Comparison of ENCODE assay signal across 35 cellular contexts in genomic region chr5:14914193-14914592, GRCh38.
"Had no signal": no experiment of that assay in that cellular context is flagged by ENCODE, and none has a peak within 500 bp of the region (broad histone marks: within the 10 kb centered on the region; RNA-seq: fewer than 3 reads in every experiment).

No MANE protein-coding gene starts in this region.

- H3K4me3 ChIP-seq: body of pancreas, cardiac muscle cell, coronary artery, dorsolateral prefrontal cortex, gastroesophageal sphincter, hepatocyte, pancreas, prostate gland, thyroid gland, upper lobe of right lung had no signal

- H3K4me2 ChIP-seq: hepatocyte had no signal

- H3K27me3 ChIP-seq: body of pancreas, cardiac muscle cell, gastroesophageal sphincter, hepatocyte, pancreas, thyroid gland, upper lobe of right lung had no signal

- H3K4me1 ChIP-seq: body of pancreas, gastroesophageal sphincter, pancreas, prostate gland, thyroid gland, upper lobe of right lung had no signal

- H3K79me2 ChIP-seq: hepatocyte had no signal

- H3K27ac ChIP-seq: body of pancreas, cardiac muscle cell, coronary artery, dorsolateral prefrontal cortex, gastroesophageal sphincter, hepatocyte, pancreas, prostate gland, thyroid gland, upper lobe of right lung, WERI-Rb-1 had no signal

- H3K9me3 ChIP-seq: body of pancreas, gastroesophageal sphincter, pancreas, prostate gland, thyroid gland, upper lobe of right lung had no signal

- H2AFZ ChIP-seq: hepatocyte had no signal

- DNase-seq: activated CD4-positive, alpha-beta memory T cell treated with anti-CD3 and anti-CD28 coated beads for 36 hours; activated CD4-positive, alpha-beta T cell treated with anti-CD3 and anti-CD28 coated beads, Interleukin-2, amount 10 ng/mL, durations not matched to agents 24 days and 14 days; activated CD4-positive, CD25-positive, alpha-beta regulatory T cell treated with anti-CD3 and anti-CD28 coated beads, Interleukin-2, amount 50 U/mL, for 72 hours; activated CD8-positive, alpha-beta memory T cell treated with anti-CD3 and anti-CD28 coated beads, Interleukin-2, amount 10 ng/mL, durations not matched to agents 7 days and 5 days; activated T-cell treated with anti-CD3 and anti-CD28 coated beads, Interleukin-2, amount 50 U/mL, for 48 hours; anterior cingulate cortex; body of pancreas; cerebellar nuclear complex; dorsolateral prefrontal cortex; effector memory CD8-positive, alpha-beta T cell; islet precursor cell; left cardiac atrium; left ventricle myocardium superior; midbrain; naive thymus-derived CD4-positive, alpha-beta T cell; pancreas; retina; small intestine; stimulated activated CD4-positive, alpha-beta T cell treated with anti-CD3 and anti-CD28 coated beads, Interleukin-1b, Interleukin-23, amount 100 ng/mL, for 48 hours; stimulated activated CD4-positive, alpha-beta T cell treated with anti-CD3 and anti-CD28 coated beads, Interleukin-4, amount 100 ng/mL, for 4 hours; stimulated activated CD8-positive, alpha-beta memory T cell treated with anti-CD3 and anti-CD28 coated beads, Interleukin-4, amount 100 ng/mL, for 48 hours; stimulated activated naive CD8-positive, alpha-beta T cell treated with anti-CD3 and anti-CD28 coated beads, Interleukin-15, amount 100 ng/mL, for 72 hours; substantia nigra; T-helper 17 cell; T1000; thyroid gland; upper lobe of right lung; WERI-Rb-1 had no signal

- H3K36me3 ChIP-seq: cardiac muscle cell, gastroesophageal sphincter, pancreas, prostate gland, thyroid gland, upper lobe of right lung, WERI-Rb-1 had no signal

- ATAC-seq: activated CD8-positive, alpha-beta memory T cell treated with anti-CD3 and anti-CD28 coated beads, Interleukin-2, amount 10 ng/mL, durations not matched to agents 7 days and 5 days; body of pancreas; effector memory CD8-positive, alpha-beta T cell; gastroesophageal sphincter; left ventricle myocardium superior; naive thymus-derived CD4-positive, alpha-beta T cell; pancreas; sciatic nerve; stimulated activated memory B cell treated with anti-CD40 and anti-IgM and Interleukin-4, amounts not matched to agents 10 μg/mL and 1 μg/mL and 100 μg/mL, for 72 hours; T-helper 17 cell; upper lobe of right lung had no signal
